In the genomic region with DNA sequence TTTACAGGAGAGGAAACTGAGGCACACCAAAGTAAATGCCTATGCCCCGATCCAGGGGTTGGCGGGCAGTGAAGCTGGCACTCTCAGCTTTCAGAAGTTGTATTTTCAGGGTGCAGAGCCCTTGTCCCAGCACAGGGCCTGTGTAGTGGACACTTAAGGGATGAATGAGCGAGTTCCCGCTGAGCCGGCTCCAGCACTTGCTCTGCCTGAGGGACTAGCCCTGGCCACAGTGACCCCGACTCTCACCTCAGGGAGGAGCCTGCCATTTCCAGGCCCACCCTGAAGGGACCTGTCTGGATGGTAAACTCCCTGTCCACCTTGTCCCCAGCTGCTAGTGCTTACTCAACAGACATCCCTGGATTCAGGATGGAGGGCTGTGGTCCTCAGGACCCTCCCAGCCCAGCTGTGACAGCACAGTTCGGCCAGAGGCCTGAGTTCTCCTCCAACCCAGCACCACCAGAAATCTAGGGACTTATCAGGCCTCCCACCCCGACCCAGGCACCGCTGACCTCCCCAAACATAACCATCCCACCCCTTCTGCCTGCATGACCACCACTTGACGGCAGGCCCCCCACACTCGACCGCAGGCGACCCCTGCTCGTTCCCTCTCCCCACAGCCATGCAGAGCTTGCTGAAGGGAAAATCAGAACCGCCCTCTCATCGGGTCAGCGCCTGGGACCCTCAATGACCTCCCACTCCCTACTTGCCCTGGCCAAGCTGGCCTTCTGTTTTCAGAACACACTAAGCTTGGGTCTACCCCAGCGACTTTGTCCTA, we compare ENCODE assay signal across 11 cellular contexts. TPM values are rescaled to one million over a fixed set of nuclear protein-coding genes. Genes with fewer than 3 reads are reported as not detected.
DNase-seq lines count a peak whose midpoint lies in the region; ATAC-seq and TF ChIP-seq lines count a peak whose summit lies in the region.
"Had no signal": no experiment of that assay in that cellular context is flagged by ENCODE, and none has a peak within 500 bp of the region (broad histone marks: within the 10 kb centered on the region; RNA-seq: fewer than 3 reads in every experiment).

No MANE protein-coding gene starts in this region.

- no peaks in the 10 kb centered on the region for H3K9me3 Mint-ChIP-seq in activated CD4-positive, alpha-beta T cell treated with anti-CD3 and anti-CD28 coated beads, Interleukin-2, amount 10 ng/mL, durations not matched to agents 7 days and 5 days
- H3K9me3 Mint-ChIP-seq in activated B cell treated with CpG ODN at 0.5 μM for 24 hours, result no peaks in the 10 kb centered on the region
- no peaks in the 10 kb centered on the region for H3K9me3 Mint-ChIP-seq in immature natural killer cell
- no peaks in the 10 kb centered on the region for H3K9me3 Mint-ChIP-seq in stimulated activated naive CD8-positive, alpha-beta T cell treated with anti-CD3 and anti-CD28 coated beads, Interleukin-15, amount 100 ng/mL, for 72 hours

- H3K27ac Mint-ChIP-seq in activated CD4-positive, alpha-beta T cell treated with anti-CD3 and anti-CD28 coated beads, Interleukin-2, amount 10 ng/mL, durations not matched to agents 7 days and 5 days, result peak overlapping the region; percentile 98
- peak overlapping the region; percentile 100 for H3K27ac Mint-ChIP-seq in activated B cell treated with CpG ODN at 0.5 μM for 24 hours
- peak overlapping the region; percentile 96 to 99 (median 98) for H3K27ac Mint-ChIP-seq in immature natural killer cell
- peak overlapping the region; percentile 77 to 87 for H3K27ac Mint-ChIP-seq in stimulated activated naive CD8-positive, alpha-beta T cell treated with anti-CD3 and anti-CD28 coated beads, Interleukin-15, amount 100 ng/mL, for 72 hours

- CTCF ChIA-PET in activated CD4-positive, alpha-beta T cell treated with anti-CD3 and anti-CD28 coated beads, Interleukin-2, amount 10 ng/mL, durations not matched to agents 7 days and 5 days (lab: Charles Lee), result interaction anchor here (0.7 to 1.0 kb wide), 3 partner anchors 15 to 298 kb away, joined by 3 to 4 read pairs (median 4); no protein-coding TSS in a partner anchor
- CTCF ChIA-PET in activated B cell treated with CpG ODN at 0.5 μM for 24 hours (lab: Charles Lee), result interaction anchor here (1.1 to 1.7 kb wide), 3 partner anchors 51 to 134 kb away, joined by 3 to 6 read pairs (median 4); partner anchors contain the start of genes KMT5C and TMEM238

- intact Hi-C loops in activated B cell treated with CpG ODN at 0.5 μM for 24 hours (cut with micrococcal nuclease), result loop anchor here (5.0 to 10.0 kb wide), 3 partner anchors 33 to 392 kb away; partner anchors contain the start of genes ZNF524, ZNF580, ZNF581 and ZNF865

- no peak for DNase-seq in activated CD4-positive, alpha-beta T cell treated with anti-CD3 and anti-CD28 coated beads, Interleukin-2, amount 10 ng/mL, durations not matched to agents 7 days and 5 days
- DNase-seq in activated CD4-positive, alpha-beta T cell treated with anti-CD3 and anti-CD28 coated beads for 48 hours, result no peak
- DNase-seq in activated B cell treated with CpG ODN at 0.5 μM for 24 hours (no peak), immature natural killer cell (no peak), EL (no peak), HuH-7.5 (ENCODE audit: low spot score) (no peak)
- DNase-seq in stimulated activated naive CD8-positive, alpha-beta T cell treated with anti-CD3 and anti-CD28 coated beads, Interleukin-15, amount 100 ng/mL, for 72 hours, result no peak
- DNase-seq: MG63, NCI-H2171 had no signal

- no peak for ATAC-seq in activated B cell treated with CpG ODN at 0.5 μM for 24 hours (ENCODE audit: low read depth)
- no peak for ATAC-seq in stimulated activated naive CD8-positive, alpha-beta T cell treated with anti-CD3 and anti-CD28 coated beads, Interleukin-15, amount 100 ng/mL, for 72 hours
- no peak for ATAC-seq in HG02870 (IDR thresholded peaks at IDR 0.05; ENCODE audit: unreplicated experiment)
- ATAC-seq: sciatic nerve had no signal

- H3K4me1 Mint-ChIP-seq in activated CD4-positive, alpha-beta T cell treated with anti-CD3 and anti-CD28 coated beads, Interleukin-2, amount 10 ng/mL, durations not matched to agents 7 days and 5 days, result peaks cover 49% of the 10 kb centered on the region
- H3K4me1 Mint-ChIP-seq in activated B cell treated with CpG ODN at 0.5 μM for 24 hours, result peaks cover 80% of the 10 kb centered on the region
- peaks cover 68 to 72% of the 10 kb centered on the region in 2 donors for H3K4me1 Mint-ChIP-seq in immature natural killer cell
- H3K4me1 Mint-ChIP-seq in stimulated activated naive CD8-positive, alpha-beta T cell treated with anti-CD3 and anti-CD28 coated beads, Interleukin-15, amount 100 ng/mL, for 72 hours, result peaks cover 70% of the 10 kb centered on the region

- H3K36me3 Mint-ChIP-seq in activated CD4-positive, alpha-beta T cell treated with anti-CD3 and anti-CD28 coated beads, Interleukin-2, amount 10 ng/mL, durations not matched to agents 7 days and 5 days (ENCODE audit: low read depth), result peaks cover 43% of the 10 kb centered on the region
- peaks cover 32% of the 10 kb centered on the region for H3K36me3 Mint-ChIP-seq in activated B cell treated with CpG ODN at 0.5 μM for 24 hours (ENCODE audit: low read depth)
- peaks cover 0 to 3% (median 2%) of the 10 kb centered on the region in 3 donors for H3K36me3 Mint-ChIP-seq in immature natural killer cell

- H3K27me3 Mint-ChIP-seq in activated CD4-positive, alpha-beta T cell treated with anti-CD3 and anti-CD28 coated beads, Interleukin-2, amount 10 ng/mL, durations not matched to agents 7 days and 5 days, result no peaks in the 10 kb centered on the region
- no peaks in the 10 kb centered on the region for H3K27me3 Mint-ChIP-seq in activated B cell treated with CpG ODN at 0.5 μM for 24 hours
- H3K27me3 Mint-ChIP-seq in immature natural killer cell (ENCODE audit: low read depth in 3 of 3), result peaks cover 3 to 9% (median 6%) of the 10 kb centered on the region in 3 donors
- no peaks in the 10 kb centered on the region for H3K27me3 Mint-ChIP-seq in stimulated activated naive CD8-positive, alpha-beta T cell treated with anti-CD3 and anti-CD28 coated beads, Interleukin-15, amount 100 ng/mL, for 72 hours

- H3K4me3 Mint-ChIP-seq in activated CD4-positive, alpha-beta T cell treated with anti-CD3 and anti-CD28 coated beads, Interleukin-2, amount 10 ng/mL, durations not matched to agents 7 days and 5 days, result peak overlapping the region; percentile 95
- H3K4me3 Mint-ChIP-seq in activated B cell treated with CpG ODN at 0.5 μM for 24 hours (peak overlapping the region; percentile 83), immature natural killer cell (peak overlapping the region; percentile 78 to 99 (median 84))
- H3K4me3 Mint-ChIP-seq in stimulated activated naive CD8-positive, alpha-beta T cell treated with anti-CD3 and anti-CD28 coated beads, Interleukin-15, amount 100 ng/mL, for 72 hours, result peak overlapping the region; percentile 88 to 99

- TF ChIP-seq CTCF in activated B cell treated with CpG ODN at 0.5 μM for 24 hours (IDR thresholded peaks at IDR 0.05), result no peak

- POLR2A ChIA-PET in activated CD4-positive, alpha-beta T cell treated with anti-CD3 and anti-CD28 coated beads, Interleukin-2, amount 10 ng/mL, durations not matched to agents 7 days and 5 days (lab: Charles Lee), result no interaction called here
- POLR2A ChIA-PET in activated B cell treated with CpG ODN at 0.5 μM for 24 hours (lab: Charles Lee), result interaction anchor here (1.0 to 12.3 kb wide), 5 partner anchors 9 to 38 kb away, joined by 3 to 277 read pairs (median 5); partner anchors contain the start of genes BRSK1, HSPBP1 and PPP6R1

RNA-seq across cellular contexts. Expression of gene PPP6R1, which starts 8.4 kb away (rescaled TPM):
- total RNA-seq in activated CD4-positive, alpha-beta T cell treated with anti-CD3 and anti-CD28 coated beads, Interleukin-2, amount 10 ng/mL, durations not matched to agents 7 days and 5 days, result 100 to 1,000 TPM; 189 to 222 TPM
- total RNA-seq in activated B cell treated with CpG ODN at 0.5 μM for 24 hours, result 203 and 220 TPM in 2 replicates
- 100 to 1,000 TPM in 1 of 3 donors, 10 to 100 TPM in 2; 43.1 to 123 (median 47.9) TPM for polyA plus RNA-seq in immature natural killer cell

RNA-seq across cellular contexts. Expression of gene TMEM86B, which starts 21.9 kb away (rescaled TPM):
- total RNA-seq in activated CD4-positive, alpha-beta T cell treated with anti-CD3 and anti-CD28 coated beads, Interleukin-2, amount 10 ng/mL, durations not matched to agents 7 days and 5 days, result 10 to 100 TPM; 12.7 to 16.7 TPM
- 12.6 and 14.8 TPM in 2 replicates for total RNA-seq in activated B cell treated with CpG ODN at 0.5 μM for 24 hours
- polyA plus RNA-seq in immature natural killer cell, result 1 to 10 TPM in 1 of 3 donors, under 1 TPM in 1, not detected in 1; 0.59 to 2.4 TPM

RNA-seq across cellular contexts. Expression of gene HSPBP1, which starts 29.5 kb away (rescaled TPM):
- 10 to 100 TPM; 23.1 to 26.9 TPM for total RNA-seq in activated CD4-positive, alpha-beta T cell treated with anti-CD3 and anti-CD28 coated beads, Interleukin-2, amount 10 ng/mL, durations not matched to agents 7 days and 5 days
- total RNA-seq in activated B cell treated with CpG ODN at 0.5 μM for 24 hours, result 32.2 and 32.9 TPM in 2 replicates
- polyA plus RNA-seq in immature natural killer cell, result 10 to 100 TPM; 42.6 to 46.7 (median 46.3) TPM

RNA-seq across cellular contexts. Expression of gene BRSK1, which starts 33.3 kb away (rescaled TPM):
- total RNA-seq in activated CD4-positive, alpha-beta T cell treated with anti-CD3 and anti-CD28 coated beads, Interleukin-2, amount 10 ng/mL, durations not matched to agents 7 days and 5 days, result 1 to 10 TPM; 6.8 TPM
- 1.3 and 2.7 TPM in 2 replicates for total RNA-seq in activated B cell treated with CpG ODN at 0.5 μM for 24 hours
- polyA plus RNA-seq in immature natural killer cell, result not detected

RNA-seq across cellular contexts. Expression of gene PTPRH, which starts 41.1 kb away (rescaled TPM):
- total RNA-seq in activated CD4-positive, alpha-beta T cell treated with anti-CD3 and anti-CD28 coated beads, Interleukin-2, amount 10 ng/mL, durations not matched to agents 7 days and 5 days, result not detected
- not detected in 2 replicates for total RNA-seq in activated B cell treated with CpG ODN at 0.5 μM for 24 hours
- polyA plus RNA-seq in immature natural killer cell, result not detected
